Comparison of ENCODE assay signal across 9 cellular contexts in the genomic region with DNA sequence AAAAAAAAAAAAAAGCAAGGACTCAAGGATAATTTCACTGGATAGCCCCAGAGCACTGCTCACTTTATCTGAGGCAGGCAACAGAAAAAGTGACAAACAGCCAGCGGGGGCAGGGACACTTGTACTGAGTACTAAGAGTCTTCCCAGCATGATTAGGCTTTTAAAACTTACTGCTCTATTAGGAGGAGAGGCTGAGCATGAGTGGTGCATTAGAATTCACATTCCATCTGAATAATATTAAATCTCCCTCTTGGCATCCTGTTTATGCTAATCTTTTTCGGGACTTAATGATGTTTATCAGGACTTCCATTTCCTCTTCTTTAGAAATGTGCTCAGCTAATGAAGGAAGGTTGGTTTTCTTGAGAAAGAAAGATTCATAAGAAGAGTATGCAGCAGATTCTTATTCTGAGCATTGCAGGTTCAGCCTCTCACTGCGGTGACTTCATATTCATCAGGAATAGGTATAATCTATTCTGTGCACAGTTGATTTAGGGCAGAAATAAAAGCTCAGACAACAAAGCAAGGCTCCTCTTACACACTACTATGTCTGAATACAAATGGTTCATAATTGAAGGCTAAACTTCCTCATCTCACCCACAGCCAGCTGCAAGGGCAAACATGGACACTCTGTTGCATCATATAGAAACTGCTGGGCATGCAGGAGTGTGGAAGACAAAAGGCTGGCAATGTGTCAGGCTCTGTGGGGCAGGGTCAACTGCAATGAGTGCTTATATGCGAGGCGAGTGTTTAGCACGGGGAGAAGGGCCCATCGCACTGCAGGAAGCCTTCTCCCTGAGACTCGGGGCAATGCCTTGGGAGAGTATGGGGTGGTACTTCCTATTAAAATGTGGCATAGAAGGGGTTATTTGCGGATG.
DNase-seq lines count a peak whose midpoint lies in the region; ATAC-seq, FAIRE-seq and TF ChIP-seq lines count a peak whose summit lies in the region.
"Had no signal": no experiment of that assay in that cellular context is flagged by ENCODE, and none has a peak within 500 bp of the region (broad histone marks: within the 10 kb centered on the region; RNA-seq: fewer than 3 reads in every experiment).

No MANE protein-coding gene starts in this region.

- no peaks in the 10 kb centered on the region for H3K9me3 ChIP-seq in breast epithelium
- no peaks in the 10 kb centered on the region for H3K9me3 ChIP-seq in astrocyte (ENCODE audit: insufficient read depth, low read depth, low read length)
- H3K9me3 ChIP-seq in right lobe of liver = no peaks in the 10 kb centered on the region

- TF ChIP-seq POLR2A in breast epithelium (IDR thresholded peaks at IDR 0.05) (no peak), right lobe of liver (IDR thresholded peaks at IDR 0.05) (no peak)

- H3K4me1 Mint-ChIP-seq in MCF 10A (ENCODE audit: insufficient read depth, unreplicated experiment) = peaks cover 48% of the 10 kb centered on the region
- H3K4me1 Mint-ChIP-seq in astrocyte (ENCODE audit: low read depth, unreplicated experiment) = peaks cover 39% of the 10 kb centered on the region

- ATAC-seq in right lobe of liver (peak; percentile 5 to 19 (median 8)), GM21515 (IDR thresholded peaks at IDR 0.05; ENCODE audit: unreplicated experiment) (no peak), HG02970 (IDR thresholded peaks at IDR 0.05; ENCODE audit: low FRiP score, unreplicated experiment) (no peak)
- ATAC-seq: activated T-cell treated with anti-CD3 and anti-CD28 coated beads, Interleukin-2, amount 50 U/mL, for 4 hours had no signal

- H3K4me3 ChIP-seq in breast epithelium (no peak overlapping the region), astrocyte (ENCODE audit: insufficient read depth, low read depth, low read length) (no peak overlapping the region), right lobe of liver (no peak overlapping the region)

- H3K79me2 ChIP-seq in astrocyte (ENCODE audit: insufficient read depth, low read length) = peaks cover 2% of the 10 kb centered on the region

- H3K27me3 ChIP-seq in breast epithelium = no peaks in the 10 kb centered on the region
- H3K27me3 ChIP-seq in astrocyte (ENCODE audit: insufficient read depth, low read length) = no peaks in the 10 kb centered on the region
- no peaks in the 10 kb centered on the region for H3K27me3 ChIP-seq in right lobe of liver

- H3K27ac Mint-ChIP-seq in MCF 10A (ENCODE audit: low read depth, unreplicated experiment) (peak overlapping the region; percentile 75), astrocyte (ENCODE audit: unreplicated experiment) (peak overlapping the region; percentile 74)

- H3K9me3 Mint-ChIP-seq in MCF 10A (ENCODE audit: unreplicated experiment) (no peaks in the 10 kb centered on the region), astrocyte (ENCODE audit: unreplicated experiment) (peaks cover 2% of the 10 kb centered on the region)
- H3K9me3 Mint-ChIP-seq: activated T-cell treated with anti-CD3 and anti-CD28 coated beads, Interleukin-2, amount 50 U/mL, for 4 hours had no signal

- FAIRE-seq in astrocyte (lab: Jason Lieb, UNC) = no peak

- H2AFZ ChIP-seq in astrocyte (ENCODE audit: low read depth, low read length) = no peak overlapping the region

- peak overlapping the region; percentile 10 for H3K4me2 ChIP-seq in astrocyte (ENCODE audit: low read length)

- peak overlapping the region; percentile 39 for H3K9ac ChIP-seq in astrocyte (ENCODE audit: low read length)

- intact Hi-C loops in MCF 10A (cut with micrococcal nuclease) = loop anchor here (10.0 kb wide), 1 partner anchor 421 kb away; no protein-coding TSS in a partner anchor
- intact Hi-C loops in breast epithelium (cut with DNase I; ENCODE audit: low total_unique reads) = no loop called here
- intact Hi-C loops in right lobe of liver (cut with DNase I) = no loop called here

- no peak overlapping the region for H3K4me3 Mint-ChIP-seq in MCF 10A (ENCODE audit: unreplicated experiment)
- no peak overlapping the region for H3K4me3 Mint-ChIP-seq in astrocyte (ENCODE audit: unreplicated experiment)
- H3K4me3 Mint-ChIP-seq: activated T-cell treated with anti-CD3 and anti-CD28 coated beads, Interleukin-2, amount 50 U/mL, for 4 hours had no signal

- no peaks in the 10 kb centered on the region for H4K20me1 ChIP-seq in astrocyte (ENCODE audit: insufficient read depth, low read length)

- TF ChIP-seq CTCF in MCF 10A (IDR thresholded peaks at IDR 0.05; ENCODE audit: unreplicated experiment) (no peak), breast epithelium (IDR thresholded peaks at IDR 0.05) (no peak), astrocyte (IDR thresholded peaks at IDR 0.05; ENCODE audit: insufficient read depth, low read depth, low read length) (no peak), right lobe of liver (IDR thresholded peaks at IDR 0.05) (no peak)

- DNase-seq in MCF 10A (ENCODE audit: unreplicated experiment) = peak; percentile 38
- DNase-seq in breast epithelium (ENCODE audit: low spot score in 2 of 2) = no peak
- peak; percentile 69 for DNase-seq in astrocyte (ENCODE audit: low read depth)
- DNase-seq in right lobe of liver = no peak
- DNase-seq in stimulated activated naive CD4-positive, alpha-beta T cell (lab: John Stamatoyannopoulos, UW) = no peak
- DNase-seq in OCI-M2 (lab: John Stamatoyannopoulos, UW; ENCODE audit: unreplicated experiment) = no peak
- DNase-seq: activated T-cell treated with anti-CD3 and anti-CD28 coated beads, Interleukin-2, amount 50 U/mL, for 4 hours had no signal

- no peaks in the 10 kb centered on the region for H3K27me3 Mint-ChIP-seq in MCF 10A (ENCODE audit: insufficient read depth, unreplicated experiment)
- H3K27me3 Mint-ChIP-seq in astrocyte (ENCODE audit: low read depth, unreplicated experiment) = no peaks in the 10 kb centered on the region

- WGBS in right lobe of liver (ENCODE audit: insufficient coverage, low coverage, low lambda C conversion rate, missing lambda C conversion rate) = 63% methylated on average over 9 of the region's 9 CpGs

- CTCF ChIA-PET in MCF 10A (lab: Yijun Ruan, JAX) = interaction anchor here (0.6 to 1.0 kb wide), 3 partner anchors 49 to 588 kb away, joined by 3 to 4 read pairs (median 3); no protein-coding TSS in a partner anchor

- H3K36me3 Mint-ChIP-seq in MCF 10A (ENCODE audit: insufficient read depth, unreplicated experiment) (peaks cover 89% of the 10 kb centered on the region), astrocyte (ENCODE audit: low read depth, unreplicated experiment) (peaks cover 35% of the 10 kb centered on the region)

- peak overlapping the region in 1 of 2 donors; percentile 32 for H3K27ac ChIP-seq in breast epithelium
- peak overlapping the region; percentile 50 for H3K27ac ChIP-seq in astrocyte (ENCODE audit: low read depth, low read length)
- no peak overlapping the region for H3K27ac ChIP-seq in right lobe of liver

- POLR2A ChIA-PET in MCF 10A (lab: Yijun Ruan, JAX) = interaction anchor here (0.6 kb wide), 1 partner anchor 510 kb away, joined by 3 read pairs; no protein-coding TSS in a partner anchor

- no peaks in the 10 kb centered on the region for H3K36me3 ChIP-seq in breast epithelium
- H3K36me3 ChIP-seq in astrocyte (ENCODE audit: insufficient read depth, low read length) = peaks cover 18% of the 10 kb centered on the region
- peaks cover 0 to 6% (median 3%) of the 10 kb centered on the region in 4 donors for H3K36me3 ChIP-seq in right lobe of liver

- H3K4me1 ChIP-seq in breast epithelium (peaks cover 3 to 4% of the 10 kb centered on the region in 2 donors), astrocyte (ENCODE audit: insufficient read depth, low read length) (peaks cover 47% of the 10 kb centered on the region), right lobe of liver (peaks cover 0 to 38% (median 11%) of the 10 kb centered on the region in 4 donors)

- no TSS peak for BruUV-seq in MCF 10A (replicated peaks; lab: Mats Ljungman, UMichigan)

Comparison
In these comparisons a context has a peak if more than half of its experiments do, and no peak if none do; other contexts are left out.
1. DNase-seq: peak in MCF 10A (single experiment) and astrocyte (single experiment); none in breast epithelium (0 of 2), right lobe of liver (0 of 3), stimulated activated naive CD4-positive, alpha-beta T cell (0 of 6) and OCI-M2 (single experiment).
2. ATAC-seq: peak in right lobe of liver (4 of 4); none in GM21515 (single experiment) and HG02970 (single experiment).